ENCODE assay signal across 32 cellular contexts in the genomic region with DNA sequence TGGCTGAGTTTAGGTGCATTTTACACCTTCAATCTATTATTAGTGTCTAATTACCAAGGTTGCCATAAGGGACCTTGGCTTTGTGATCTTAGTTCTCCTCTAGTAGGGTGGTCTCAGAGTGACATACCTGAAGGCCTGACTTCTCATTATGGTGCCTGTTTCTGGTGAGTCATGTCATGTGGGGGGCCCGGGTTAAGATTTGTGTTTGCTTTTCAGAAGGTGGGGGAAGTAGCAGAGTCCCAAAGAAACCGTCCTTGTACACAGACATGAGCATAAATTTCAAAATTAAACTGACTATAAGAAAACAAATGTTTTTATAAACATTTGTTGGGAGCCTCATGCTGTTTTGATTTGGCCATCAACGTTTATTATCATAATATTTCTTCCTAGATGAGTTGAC.
"Had no signal": no experiment of that assay in that cellular context is flagged by ENCODE, and none has a peak within 500 bp of the region (broad histone marks: within the 10 kb centered on the region; RNA-seq: fewer than 3 reads in every experiment).

No MANE protein-coding gene starts in this region.

- H3K4me1 Mint-ChIP-seq: activated B cell treated with CpG ODN at 0.5 μM for 24 hours; activated CD4-positive, alpha-beta T cell treated with anti-CD3 and anti-CD28 coated beads, Interleukin-2, amount 10 ng/mL, durations not matched to agents 24 days and 14 days; activated CD8-positive, alpha-beta memory T cell treated with anti-CD3 and anti-CD28 coated beads, Interleukin-2, amount 10 ng/mL, durations not matched to agents 7 days and 5 days; activated naive CD4-positive, alpha-beta T cell treated with anti-CD3 and anti-CD28 coated beads, Interleukin-2, amount 10 ng/mL, durations not matched to agents 7 days and 5 days; activated naive CD8-positive, alpha-beta T cell treated with anti-CD3 and anti-CD28 coated beads, Interleukin-2, amount 10 ng/mL, durations not matched to agents 7 days and 5 days; T-helper 17 cell had no signal

- H3K4me3 Mint-ChIP-seq: activated B cell treated with CpG ODN at 0.5 μM for 24 hours; activated CD4-positive, alpha-beta memory T cell treated with anti-CD3 and anti-CD28 coated beads for 36 hours; activated CD4-positive, alpha-beta T cell treated with anti-CD3 and anti-CD28 coated beads, Interleukin-2, amount 10 ng/mL, durations not matched to agents 24 days and 14 days; activated CD8-positive, alpha-beta memory T cell treated with anti-CD3 and anti-CD28 coated beads, Interleukin-2, amount 10 ng/mL, durations not matched to agents 7 days and 5 days; activated CD8-positive, alpha-beta T cell treated with anti-CD3 and anti-CD28 coated beads, Interleukin-2, amount 10 ng/mL, durations not matched to agents 7 days and 5 days; activated naive CD4-positive, alpha-beta T cell treated with anti-CD3 and anti-CD28 coated beads, Interleukin-2, amount 10 ng/mL, durations not matched to agents 7 days and 5 days; activated naive CD8-positive, alpha-beta T cell treated with anti-CD3 and anti-CD28 coated beads, Interleukin-2, amount 10 ng/mL, durations not matched to agents 7 days and 5 days; activated T-helper 1 cell treated with anti-CD3 and anti-CD28 coated beads, Interleukin-12 subunit alpha, Interleukin-12 subunit beta, Interleukin-2, Interleukin-4 antibody, amounts not matched to agents 30 ng/mL and 10 ng/mL and 1 ng/mL, durations not matched to agents 14 hours and 24 hours and 36 hours; effector memory CD8-positive, alpha-beta T cell; T-helper 17 cell; T-helper 2 cell treated with Interferon-gamma antibody and Interleukin-4, amounts not matched to agents 5 μg/mL and 100 μg/mL, for 36 hours had no signal

- H3K4me3 ChIP-seq: body of pancreas, gastrocnemius medialis, heart left ventricle had no signal

- ATAC-seq: activated CD4-positive, CD25-positive, alpha-beta regulatory T cell treated with anti-CD3 and anti-CD28 coated beads, Interleukin-2, amount 50 U/mL, for 24 hours; activated CD8-positive, alpha-beta memory T cell treated with anti-CD3 and anti-CD28 coated beads, Interleukin-2, amount 10 ng/mL, durations not matched to agents 7 days and 5 days; activated CD8-positive, alpha-beta T cell treated with anti-CD3 and anti-CD28 coated beads, Interleukin-2, amount 10 ng/mL, durations not matched to agents 7 days and 5 days; activated naive CD4-positive, alpha-beta T cell treated with anti-CD3 and anti-CD28 coated beads, Interleukin-2, amount 50 U/mL, for 72 hours; body of pancreas; effector memory CD8-positive, alpha-beta T cell; esophagus mucosa; foreskin keratinocyte; gastrocnemius medialis; heart left ventricle; T-helper 17 cell had no signal

- H3K9me3 Mint-ChIP-seq: activated B cell treated with CpG ODN at 0.5 μM for 24 hours; activated CD4-positive, alpha-beta memory T cell treated with anti-CD3 and anti-CD28 coated beads for 36 hours; activated CD4-positive, alpha-beta T cell treated with anti-CD3 and anti-CD28 coated beads, Interleukin-2, amount 10 ng/mL, durations not matched to agents 24 days and 14 days; activated naive CD4-positive, alpha-beta T cell treated with anti-CD3 and anti-CD28 coated beads, Interleukin-2, amount 10 ng/mL, durations not matched to agents 7 days and 5 days; activated naive CD4-positive, alpha-beta T cell treated with anti-CD3 and anti-CD28 coated beads, Interleukin-2, amount 50 U/mL, for 72 hours; activated naive CD8-positive, alpha-beta T cell treated with anti-CD3 and anti-CD28 coated beads, Interleukin-2, amount 10 ng/mL, durations not matched to agents 7 days and 5 days; activated T-helper 1 cell treated with anti-CD3 and anti-CD28 coated beads, Interleukin-12 subunit alpha, Interleukin-12 subunit beta, Interleukin-2, Interleukin-4 antibody, amounts not matched to agents 30 ng/mL and 10 ng/mL and 1 ng/mL, durations not matched to agents 14 hours and 24 hours and 36 hours; activated T-helper 2 cell treated with anti-CD3 and anti-CD28 coated beads, Interferon-gamma antibody, Interleukin-2, Interleukin-4, amounts not matched to agents 10 μg/mL and 5 μg/mL and 100 μg/mL, durations not matched to agents 14 hours and 24 hours and 36 hours; effector memory CD8-positive, alpha-beta T cell; T-helper 2 cell treated with Interferon-gamma antibody and Interleukin-4, amounts not matched to agents 5 μg/mL and 100 μg/mL, for 36 hours had no signal

- H3K36me3 Mint-ChIP-seq: activated CD4-positive, alpha-beta memory T cell treated with anti-CD3 and anti-CD28 coated beads for 36 hours; activated CD8-positive, alpha-beta memory T cell treated with anti-CD3 and anti-CD28 coated beads, Interleukin-2, amount 10 ng/mL, durations not matched to agents 7 days and 5 days; activated naive CD4-positive, alpha-beta T cell treated with anti-CD3 and anti-CD28 coated beads, Interleukin-2, amount 10 ng/mL, durations not matched to agents 7 days and 5 days; activated naive CD4-positive, alpha-beta T cell treated with anti-CD3 and anti-CD28 coated beads, Interleukin-2, amount 50 U/mL, for 72 hours; activated naive CD8-positive, alpha-beta T cell treated with anti-CD3 and anti-CD28 coated beads, Interleukin-2, amount 10 ng/mL, durations not matched to agents 7 days and 5 days had no signal

- H3K4me1 ChIP-seq: foreskin keratinocyte, gastrocnemius medialis, heart left ventricle had no signal

- H3K27me3 Mint-ChIP-seq: activated B cell treated with CpG ODN at 0.5 μM for 24 hours; activated CD4-positive, alpha-beta memory T cell treated with anti-CD3 and anti-CD28 coated beads for 36 hours; activated CD4-positive, alpha-beta T cell treated with anti-CD3 and anti-CD28 coated beads, Interleukin-2, amount 10 ng/mL, durations not matched to agents 24 days and 14 days; activated CD8-positive, alpha-beta memory T cell treated with anti-CD3 and anti-CD28 coated beads, Interleukin-2, amount 10 ng/mL, durations not matched to agents 7 days and 5 days; activated naive CD4-positive, alpha-beta T cell treated with anti-CD3 and anti-CD28 coated beads, Interleukin-2, amount 10 ng/mL, durations not matched to agents 7 days and 5 days; effector memory CD8-positive, alpha-beta T cell had no signal

- DNase-seq: activated B cell treated with CpG ODN at 0.5 μM for 24 hours; activated CD4-positive, alpha-beta memory T cell treated with anti-CD3 and anti-CD28 coated beads for 36 hours; activated CD4-positive, alpha-beta T cell treated with anti-CD3 and anti-CD28 coated beads, Interleukin-2, amount 10 ng/mL, durations not matched to agents 24 days and 14 days; activated CD8-positive, alpha-beta memory T cell treated with anti-CD3 and anti-CD28 coated beads, Interleukin-2, amount 10 ng/mL, durations not matched to agents 7 days and 5 days; activated CD8-positive, alpha-beta memory T cell treated with anti-CD3 and anti-CD28 coated beads, Interleukin-2, amount 50 U/mL, for 4 hours; activated CD8-positive, alpha-beta T cell treated with anti-CD3 and anti-CD28 coated beads, Interleukin-2, amount 10 ng/mL, durations not matched to agents 7 days and 5 days; activated gamma-delta T cell; activated naive CD4-positive, alpha-beta T cell; activated naive CD4-positive, alpha-beta T cell treated with anti-CD3 and anti-CD28 coated beads, Interleukin-2, amount 10 ng/mL, durations not matched to agents 7 days and 5 days; activated naive CD8-positive, alpha-beta T cell treated with anti-CD3 and anti-CD28 coated beads, Interleukin-2, amount 10 ng/mL, durations not matched to agents 7 days and 5 days; activated T-cell treated with anti-CD3 and anti-CD28 coated beads, Interleukin-2, amount 50 U/mL, for 1 hour; activated T-cell treated with anti-CD3 and anti-CD28 coated beads, Interleukin-2, amount 50 U/mL, for 48 hours; body of pancreas; caudate nucleus; cortex of kidney; dermis blood vessel endothelial cell; effector CD4-positive, alpha-beta T cell; effector memory CD8-positive, alpha-beta T cell; foreskin keratinocyte; gastrocnemius medialis; glutamatergic neuron; heart left ventricle; T-helper 1 cell; T-helper 17 cell; T1000; WERI-Rb-1 had no signal

- H3K9me3 ChIP-seq: body of pancreas, gastrocnemius medialis, heart left ventricle had no signal

- H3K27me3 ChIP-seq: body of pancreas, foreskin keratinocyte, gastrocnemius medialis, heart left ventricle had no signal

- H3K27ac ChIP-seq: foreskin keratinocyte, gastrocnemius medialis, heart left ventricle, WERI-Rb-1 had no signal

- H3K36me3 ChIP-seq: gastrocnemius medialis, heart left ventricle, WERI-Rb-1 had no signal

- H3K27ac Mint-ChIP-seq: activated B cell treated with CpG ODN at 0.5 μM for 24 hours; activated CD4-positive, alpha-beta memory T cell treated with anti-CD3 and anti-CD28 coated beads for 36 hours; activated CD4-positive, alpha-beta T cell treated with anti-CD3 and anti-CD28 coated beads, Interleukin-2, amount 10 ng/mL, durations not matched to agents 24 days and 14 days; activated CD8-positive, alpha-beta memory T cell treated with anti-CD3 and anti-CD28 coated beads, Interleukin-2, amount 10 ng/mL, durations not matched to agents 7 days and 5 days; activated CD8-positive, alpha-beta T cell treated with anti-CD3 and anti-CD28 coated beads, Interleukin-2, amount 10 ng/mL, durations not matched to agents 7 days and 5 days; activated naive CD4-positive, alpha-beta T cell treated with anti-CD3 and anti-CD28 coated beads, Interleukin-2, amount 10 ng/mL, durations not matched to agents 7 days and 5 days; activated naive CD4-positive, alpha-beta T cell treated with anti-CD3 and anti-CD28 coated beads, Interleukin-2, amount 50 U/mL, for 72 hours; activated naive CD8-positive, alpha-beta T cell treated with anti-CD3 and anti-CD28 coated beads, Interleukin-2, amount 10 ng/mL, durations not matched to agents 7 days and 5 days; activated T-helper 1 cell treated with anti-CD3 and anti-CD28 coated beads, Interleukin-12 subunit alpha, Interleukin-12 subunit beta, Interleukin-2, Interleukin-4 antibody, amounts not matched to agents 30 ng/mL and 10 ng/mL and 1 ng/mL, durations not matched to agents 14 hours and 24 hours and 36 hours; activated T-helper 2 cell treated with anti-CD3 and anti-CD28 coated beads, Interferon-gamma antibody, Interleukin-2, Interleukin-4, amounts not matched to agents 10 μg/mL and 5 μg/mL and 100 μg/mL, durations not matched to agents 14 hours and 24 hours and 36 hours; effector memory CD8-positive, alpha-beta T cell; T-helper 17 cell; T-helper 2 cell treated with Interferon-gamma antibody and Interleukin-4, amounts not matched to agents 5 μg/mL and 100 μg/mL, for 36 hours had no signal
